In genomic region chr1:56709269-56709880, GRCh38 we compare ENCODE assay signal across 8 cellular contexts.
DNase-seq lines count a peak whose midpoint lies in the region; ATAC-seq, FAIRE-seq and TF ChIP-seq lines count a peak whose summit lies in the region.

No MANE protein-coding gene starts in this region.

- no peaks in the 10 kb centered on the region for H3K36me3 Mint-ChIP-seq in CD14-positive monocyte
- no peaks in the 10 kb centered on the region for H3K36me3 Mint-ChIP-seq in naive thymus-derived CD4-positive, alpha-beta T cell
- H3K36me3 Mint-ChIP-seq in T-helper 17 cell (ENCODE audit: low read depth), result no peaks in the 10 kb centered on the region

- peak; percentile 87 for FAIRE-seq in RCC 7860 (lab: Jason Lieb, UNC)

- intact Hi-C loops in CD14-positive monocyte (cut with micrococcal nuclease), result loop anchor here in 1 of 2 donors (10.0 kb wide), 1 partner anchor 1335 kb away; no protein-coding TSS in a partner anchor
- intact Hi-C loops in naive thymus-derived CD4-positive, alpha-beta T cell (cut with micrococcal nuclease), result loop anchor here (5.0 to 10.0 kb wide), 5 partner anchors 1335 to 1765 kb away; no protein-coding TSS in a partner anchor

- no peaks in the 10 kb centered on the region for H3K9me2 ChIP-seq in Karpas-422 (replicated peaks; ENCODE audit: insufficient read depth, low read length)

- H4K20me1 ChIP-seq in Karpas-422 (ENCODE audit: insufficient read depth, low read depth, low read length), result no peaks in the 10 kb centered on the region

- no peaks in the 10 kb centered on the region for H3K9me3 Mint-ChIP-seq in CD14-positive monocyte
- peaks cover 0 to 2% (median 0%) of the 10 kb centered on the region in 11 donors for H3K9me3 Mint-ChIP-seq in naive thymus-derived CD4-positive, alpha-beta T cell

- CTCF ChIA-PET in naive thymus-derived CD4-positive, alpha-beta T cell (lab: Charles Lee), result interaction anchor here (1.3 kb wide), 1 partner anchor 9 kb away, joined by 5 read pairs; no protein-coding TSS in a partner anchor

- peak; percentile 76 for TF ChIP-seq CTCF in CD14-positive monocyte (IDR thresholded peaks at IDR 0.05)
- peak; percentile 57 for TF ChIP-seq CTCF in epithelial cell of proximal tubule (conservative IDR thresholded peaks at IDR 0.05; ENCODE audit: low read depth, low read length)

- no peaks in the 10 kb centered on the region for H3K79me2 ChIP-seq in Karpas-422 (ENCODE audit: low read length)

- no peaks in the 10 kb centered on the region for H3K9me3 ChIP-seq in Karpas-422 (ENCODE audit: low read length)
- no peaks in the 10 kb centered on the region for H3K9me3 ChIP-seq in naive thymus-derived CD4-positive, alpha-beta T cell (ENCODE audit: control insufficient read depth in 2 of 3, low read length in 3 of 3)
- no peaks in the 10 kb centered on the region for H3K9me3 ChIP-seq in T-helper 17 cell (ENCODE audit: control insufficient read depth, low read length, poor library complexity, severe bottlenecking)

- H3K27me3 Mint-ChIP-seq in CD14-positive monocyte (ENCODE audit: low read depth in 3 of 3) (peaks cover 2 to 7% (median 6%) of the 10 kb centered on the region in 3 donors), T-helper 17 cell (peaks cover 25% of the 10 kb centered on the region)
- H3K27me3 Mint-ChIP-seq in naive thymus-derived CD4-positive, alpha-beta T cell, result peaks cover 7 to 44% (median 17%) of the 10 kb centered on the region in 5 donors

- ATAC-seq in naive thymus-derived CD4-positive, alpha-beta T cell, result no peak
- no peak for ATAC-seq in T-helper 17 cell

- DNase-seq in CD14-positive monocyte (ENCODE audit: low spot score) (no peak), GM19238 (ENCODE audit: insufficient read length, low spot score) (peak; percentile 0), Karpas-422 (peak; percentile 85), RCC 7860 (ENCODE audit: low spot score) (peak; percentile 29), epithelial cell of proximal tubule (ENCODE audit: low read depth) (peak; percentile 26), occipital lobe (lab: John Stamatoyannopoulos, UW) (no peak), T-helper 17 cell (no peak)
- peak in 7 of 9 donors; percentile 0 to 25 (median 4) for DNase-seq in naive thymus-derived CD4-positive, alpha-beta T cell

- H3K36me3 ChIP-seq in Karpas-422 (ENCODE audit: insufficient read depth, low read length), result no peaks in the 10 kb centered on the region
- no peaks in the 10 kb centered on the region for H3K36me3 ChIP-seq in naive thymus-derived CD4-positive, alpha-beta T cell (ENCODE audit: control insufficient read depth in 2 of 3, insufficient read depth in 3 of 3, low read length in 3 of 3)

- H3K27ac Mint-ChIP-seq in CD14-positive monocyte (no peak overlapping the region), T-helper 17 cell (no peak overlapping the region)
- peak overlapping the region in 1 of 9 donors; percentile 28 for H3K27ac Mint-ChIP-seq in naive thymus-derived CD4-positive, alpha-beta T cell

- POLR2A ChIA-PET in naive thymus-derived CD4-positive, alpha-beta T cell (lab: Charles Lee), result no interaction called here

- no peaks in the 10 kb centered on the region for H3K4me1 Mint-ChIP-seq in CD14-positive monocyte
- H3K4me1 Mint-ChIP-seq in naive thymus-derived CD4-positive, alpha-beta T cell, result no peaks in the 10 kb centered on the region
- H3K4me1 Mint-ChIP-seq in T-helper 17 cell, result no peaks in the 10 kb centered on the region

- H3K27me3 ChIP-seq in Karpas-422 (ENCODE audit: low read length), result no peaks in the 10 kb centered on the region
- no peaks in the 10 kb centered on the region for H3K27me3 ChIP-seq in naive thymus-derived CD4-positive, alpha-beta T cell (ENCODE audit: control insufficient read depth in 2 of 2, insufficient read depth in 2 of 2, low read length in 2 of 2)

- no peaks in the 10 kb centered on the region for H3K4me1 ChIP-seq in Karpas-422 (ENCODE audit: low read length)
- no peaks in the 10 kb centered on the region for H3K4me1 ChIP-seq in naive thymus-derived CD4-positive, alpha-beta T cell (ENCODE audit: control insufficient read depth in 2 of 2, insufficient read depth in 2 of 2, low read length in 2 of 2)

- no peak overlapping the region for H3K27ac ChIP-seq in Karpas-422 (ENCODE audit: low read length)
- no peak overlapping the region for H3K27ac ChIP-seq in naive thymus-derived CD4-positive, alpha-beta T cell (ENCODE audit: low read depth, low read length)

- no peak overlapping the region for H2AFZ ChIP-seq in Karpas-422 (ENCODE audit: low read length)

- no peak overlapping the region for H3K9ac ChIP-seq in Karpas-422 (ENCODE audit: low read length)

- H3K4me3 Mint-ChIP-seq in CD14-positive monocyte (no peak overlapping the region), T-helper 17 cell (no peak overlapping the region)
- no peak overlapping the region for H3K4me3 Mint-ChIP-seq in naive thymus-derived CD4-positive, alpha-beta T cell

- no peak overlapping the region for H3K4me2 ChIP-seq in Karpas-422 (ENCODE audit: low read depth, low read length, poor library complexity, severe bottlenecking)

- H3K4me3 ChIP-seq in Karpas-422 (ENCODE audit: low read length) (no peak overlapping the region), epithelial cell of proximal tubule (ENCODE audit: low read depth, low read length) (no peak overlapping the region)
- no peak overlapping the region for H3K4me3 ChIP-seq in naive thymus-derived CD4-positive, alpha-beta T cell (ENCODE audit: low read length)

Comparison
In these comparisons a context has a peak if more than half of its experiments do, and no peak if none do; other contexts are left out.
1. DNase-seq: peak in GM19238 (single experiment), Karpas-422 (single experiment), RCC 7860 (single experiment), epithelial cell of proximal tubule (single experiment) and naive thymus-derived CD4-positive, alpha-beta T cell (7 of 9); none in CD14-positive monocyte (single experiment), occipital lobe (single experiment) and T-helper 17 cell (0 of 3).